28 cellular contexts compared by ENCODE assay signal in genomic region chr20:60252866-60253265, GRCh38.
"Had no signal": no experiment of that assay in that cellular context is flagged by ENCODE, and none has a peak within 500 bp of the region (broad histone marks: within the 10 kb centered on the region; RNA-seq: fewer than 3 reads in every experiment).

No MANE protein-coding gene starts in this region.

- H3K79me2 ChIP-seq: hepatocyte had no signal

- H3K27me3 Mint-ChIP-seq: stimulated activated memory B cell treated with anti-CD40 and anti-IgM and Interleukin-4, amounts not matched to agents 10 μg/mL and 1 μg/mL and 100 μg/mL, for 72 hours had no signal

- H3K4me1 ChIP-seq: heart right ventricle, right atrium auricular region, stomach, testis, transverse colon, upper lobe of left lung had no signal

- H3K4me2 ChIP-seq: hepatocyte, neural progenitor cell had no signal

- H3K4me3 ChIP-seq: heart right ventricle, hepatocyte, left ventricle myocardium inferior, lung, neural progenitor cell, right atrium auricular region, skin epidermis, stomach, testis, thyroid gland, transverse colon, upper lobe of left lung had no signal

- H3K36me3 ChIP-seq: heart right ventricle, left ventricle myocardium inferior, neural progenitor cell, right atrium auricular region, stomach, thyroid gland, transverse colon, upper lobe of left lung had no signal

- H3K4me1 Mint-ChIP-seq: mesothelial cell of epicardium; naive B cell; stimulated activated memory B cell treated with anti-CD40 and anti-IgM and Interleukin-4, amounts not matched to agents 10 μg/mL and 1 μg/mL and 100 μg/mL, for 72 hours had no signal

- H3K36me3 Mint-ChIP-seq: mesothelial cell of epicardium; naive B cell; natural killer cell; neural progenitor cell; stimulated activated memory B cell treated with anti-CD40 and anti-IgM and Interleukin-4, amounts not matched to agents 10 μg/mL and 1 μg/mL and 100 μg/mL, for 72 hours had no signal

- H2AFZ ChIP-seq: hepatocyte, neural progenitor cell had no signal

- H3K9me3 ChIP-seq: heart right ventricle, left ventricle myocardium inferior, neutrophil, right atrium auricular region, stomach, testis, thyroid gland, transverse colon, upper lobe of left lung had no signal

- H3K9ac ChIP-seq: neural progenitor cell had no signal

- H3K27ac ChIP-seq: heart right ventricle, hepatocyte, left ventricle myocardium inferior, neural progenitor cell, neutrophil, right atrium auricular region, skin epidermis, stomach, testis, thyroid gland, transverse colon, upper lobe of left lung had no signal

- DNase-seq: heart right ventricle; islet precursor cell; left ventricle myocardium inferior; mesendoderm; naive B cell; natural killer cell; nephron progenitor cell; occipital lobe; stimulated activated CD4-positive, alpha-beta T cell treated with anti-CD3 and anti-CD28 coated beads, Interleukin-12 subunit alpha, Interleukin-12 subunit beta, amount 100 ng/mL, for 4 hours; stimulated activated CD4-positive, alpha-beta T cell treated with anti-CD3 and anti-CD28 coated beads, Interleukin-15, amount 100 ng/mL, for 24 hours; stimulated activated CD4-positive, alpha-beta T cell treated with anti-CD3 and anti-CD28 coated beads, Interleukin-2, amount 100 ng/mL, for 24 hours; stimulated activated CD4-positive, alpha-beta T cell treated with anti-CD3 and anti-CD28 coated beads, Interleukin-4, amount 100 ng/mL, for 1 hour; stimulated activated naive CD8-positive, alpha-beta T cell treated with anti-CD3 and anti-CD28 coated beads, Interleukin-15, Interleukin-2, amounts not matched to agents 100 U/mL and 50 U/mL, for 24 hours; stomach; testis; thyroid gland; transverse colon had no signal

- H3K9me3 Mint-ChIP-seq: mesothelial cell of epicardium, natural killer cell, neural progenitor cell had no signal

- H3K27me3 ChIP-seq: neural progenitor cell, neutrophil, right atrium auricular region, testis, thyroid gland, transverse colon, upper lobe of left lung had no signal

- H3K27ac Mint-ChIP-seq: mesothelial cell of epicardium; naive B cell; natural killer cell; nephron progenitor cell; neural progenitor cell; progenitor cell of endocrine pancreas; stimulated activated memory B cell treated with anti-CD40 and anti-IgM and Interleukin-4, amounts not matched to agents 10 μg/mL and 1 μg/mL and 100 μg/mL, for 72 hours had no signal

- ATAC-seq: heart right ventricle; natural killer cell; sciatic nerve; stimulated activated memory B cell treated with anti-CD40 and anti-IgM and Interleukin-4, amounts not matched to agents 10 μg/mL and 1 μg/mL and 100 μg/mL, for 72 hours; stimulated activated naive CD8-positive, alpha-beta T cell treated with anti-CD3 and anti-CD28 coated beads, Interleukin-15, Interleukin-2, amounts not matched to agents 100 U/mL and 50 U/mL, for 24 hours had no signal

- H3K4me3 Mint-ChIP-seq: mesothelial cell of epicardium; naive B cell; natural killer cell; nephron progenitor cell; neural progenitor cell; stimulated activated memory B cell treated with anti-CD40 and anti-IgM and Interleukin-4, amounts not matched to agents 10 μg/mL and 1 μg/mL and 100 μg/mL, for 72 hours had no signal
